ENCODE assay signal across 17 cellular contexts in the genomic region with DNA sequence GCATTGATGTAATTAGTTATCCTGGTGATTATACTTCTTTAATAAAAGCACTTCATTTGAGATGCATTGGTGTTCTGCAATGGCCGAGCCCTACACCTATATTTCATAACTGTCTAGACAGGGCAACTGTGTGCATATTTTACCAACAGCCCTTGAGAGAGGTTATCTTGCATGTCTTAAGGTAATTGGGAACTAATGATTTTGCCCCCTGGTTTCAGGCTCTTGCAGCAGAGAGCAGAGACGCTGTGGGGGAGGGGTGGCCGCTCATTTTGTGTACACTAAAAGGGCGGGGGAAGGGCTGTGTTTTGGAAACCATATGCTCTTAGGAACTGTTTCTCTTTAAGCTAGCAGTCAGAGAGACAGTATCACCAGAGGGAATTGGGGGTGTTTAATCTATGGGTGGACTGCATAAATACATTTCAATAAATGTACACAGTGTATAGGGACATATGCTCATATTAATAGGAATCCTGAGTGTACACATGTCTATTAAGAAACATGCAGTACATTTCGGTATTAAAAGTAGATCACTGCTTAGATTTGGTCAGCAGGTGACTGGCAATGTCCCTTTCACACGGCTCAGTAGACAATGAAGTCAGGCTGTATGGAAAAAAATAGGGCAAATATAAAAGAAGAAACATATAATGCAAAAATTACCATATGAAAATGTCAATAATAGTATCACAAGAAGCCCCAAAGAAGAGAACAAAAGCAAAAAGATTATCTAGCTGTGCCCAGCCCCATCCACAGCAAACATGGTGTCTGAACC.
A peak's percentile ranks its signal among the peaks of the same experiment; 100 is the strongest.
DNase-seq lines count a peak whose midpoint lies in the region; ATAC-seq and TF ChIP-seq lines count a peak whose summit lies in the region.
"Had no signal": no experiment of that assay in that cellular context is flagged by ENCODE, and none has a peak within 500 bp of the region (broad histone marks: within the 10 kb centered on the region; RNA-seq: fewer than 3 reads in every experiment).

No MANE protein-coding gene starts in this region.

- no peak overlapping the region for H3K14ac ChIP-seq in IMR-90 (replicated peaks; ENCODE audit: low read depth, low read length)

- no peak for ATAC-seq in IMR-90 (ENCODE audit: low read depth)
- no peak for ATAC-seq in GM21723 (IDR thresholded peaks at IDR 0.05; ENCODE audit: unreplicated experiment)
- ATAC-seq: activated CD8-positive, alpha-beta memory T cell treated with anti-CD3 and anti-CD28 coated beads, Interleukin-2, amount 10 ng/mL, durations not matched to agents 7 days and 5 days; HCT116 had no signal

- DNase-seq in CD8-positive, alpha-beta memory T cell: no peak
- DNase-seq in IMR-90: no peak
- peak; percentile 42 for DNase-seq in SK-N-DZ (ENCODE audit: low spot score)
- no peak for DNase-seq in activated CD4-positive, alpha-beta T cell treated with anti-CD3 and anti-CD28 coated beads for 48 hours
- no peak for DNase-seq in T-helper 1 cell
- no peak for DNase-seq in H4 (ENCODE audit: low spot score)
- DNase-seq: activated CD8-positive, alpha-beta memory T cell treated with anti-CD3 and anti-CD28 coated beads, Interleukin-2, amount 10 ng/mL, durations not matched to agents 7 days and 5 days; activated effector memory CD4-positive, alpha-beta T cell treated with Interleukin-2 at 50 U/mL for 16 hours; effector CD8-positive, alpha-beta T cell; esophagus squamous epithelium; KG1; MV-4-11; stimulated activated CD4-positive, alpha-beta T cell treated with anti-CD3 and anti-CD28 coated beads, Interleukin-4, amount 100 ng/mL, for 24 hours had no signal

- no peak overlapping the region for H2AK9ac ChIP-seq in IMR-90 (replicated peaks; ENCODE audit: low read depth, low read length, poor library complexity)

- H3K27me3 ChIP-seq in CD8-positive, alpha-beta memory T cell (ENCODE audit: insufficient read depth, low read length, poor library complexity, severe bottlenecking): no peaks in the 10 kb centered on the region
- H3K27me3 ChIP-seq in IMR-90 (ENCODE audit: control insufficient read depth, insufficient read depth, low read length): no peaks in the 10 kb centered on the region
- H3K27me3 ChIP-seq in muscle layer of colon (ENCODE audit: control insufficient read depth in 1 of 2, insufficient read depth in 2 of 2, low read length in 2 of 2): no peaks in the 10 kb centered on the region
- H3K27me3 ChIP-seq: esophagus squamous epithelium had no signal

- no peaks in the 10 kb centered on the region for H3K4me1 ChIP-seq in CD8-positive, alpha-beta memory T cell (ENCODE audit: insufficient read depth, low read length)
- H3K4me1 ChIP-seq in IMR-90 (ENCODE audit: control insufficient read depth, insufficient read depth, low read length) (peaks cover 7% of the 10 kb centered on the region), muscle layer of colon (ENCODE audit: insufficient read depth, low read length) (peaks cover 35% of the 10 kb centered on the region)

- H2AFZ ChIP-seq in IMR-90 (replicated peaks; ENCODE audit: low read length, poor library complexity): no peak overlapping the region

- H2BK15ac ChIP-seq in IMR-90 (ENCODE audit: low read depth, low read length): no peak overlapping the region

- CTCF ChIA-PET in CD8-positive, alpha-beta memory T cell (lab: Charles Lee): no interaction called here
- CTCF ChIA-PET in IMR-90 (lab: Yijun Ruan, JAX): interaction anchor here (0.6 kb wide), 1 partner anchor 85 kb away, joined by 3 read pairs; no protein-coding TSS in a partner anchor

- no peak overlapping the region for H3K4ac ChIP-seq in IMR-90 (ENCODE audit: low read depth, low read length)

- POLR2A ChIA-PET in CD8-positive, alpha-beta memory T cell (lab: Charles Lee): no interaction called here
- POLR2A ChIA-PET in IMR-90 (lab: Charles Lee; ENCODE audit: unreplicated experiment): no interaction called here

- BruUV-seq in IMR-90 (replicated peaks; lab: Mats Ljungman, UMichigan): no TSS peak

- H4K5ac ChIP-seq in IMR-90 (ENCODE audit: low read depth, low read length): no peak overlapping the region

- intact Hi-C loops in IMR-90 (cut with micrococcal nuclease): no loop called here

- no peaks in the 10 kb centered on the region for H3K79me1 ChIP-seq in IMR-90 (ENCODE audit: low read depth in 1 of 2, low read length in 2 of 2)

- 0 out of 2 replicates have a peak overlapping the region, but pooled peaks have one; percentile 23 for H3K23ac ChIP-seq in IMR-90 (ENCODE audit: low read depth, low read length)

- H2AK5ac ChIP-seq in IMR-90 (ENCODE audit: low read depth, low read length): no peak overlapping the region; the same call in 1 of the 2 replicates

- H3K27ac ChIP-seq in CD8-positive, alpha-beta memory T cell (ENCODE audit: low read depth, low read length): peak overlapping the region; percentile 4
- no peak overlapping the region for H3K27ac ChIP-seq in IMR-90 (ENCODE audit: insufficient read depth, low read length)
- H3K27ac ChIP-seq in muscle layer of colon (ENCODE audit: low read depth, low read length): peak overlapping the region; percentile 27
- H3K27ac ChIP-seq: esophagus squamous epithelium had no signal

- peak overlapping the region in 1 of 8 donors; percentile 13 for H3K27ac Mint-ChIP-seq in CD8-positive, alpha-beta memory T cell
- H3K27ac Mint-ChIP-seq: activated CD8-positive, alpha-beta memory T cell treated with anti-CD3 and anti-CD28 coated beads, Interleukin-2, amount 10 ng/mL, durations not matched to agents 7 days and 5 days had no signal

- H3K56ac ChIP-seq in IMR-90 (ENCODE audit: extremely low read depth, insufficient read depth, low read length): no peak overlapping the region

- H3K9me1 ChIP-seq in IMR-90 (ENCODE audit: insufficient read depth, low read length): no peaks in the 10 kb centered on the region; the same call in 1 of the 2 replicates

- H3K9me3 ChIP-seq in CD8-positive, alpha-beta memory T cell (ENCODE audit: low read length): no peaks in the 10 kb centered on the region
- no peaks in the 10 kb centered on the region for H3K9me3 ChIP-seq in IMR-90 (ENCODE audit: control insufficient read depth, insufficient read depth, low read length)
- no peaks in the 10 kb centered on the region for H3K9me3 ChIP-seq in muscle layer of colon (ENCODE audit: low read length)
- H3K9me3 ChIP-seq: esophagus squamous epithelium had no signal

- H3K4me3 Mint-ChIP-seq in CD8-positive, alpha-beta memory T cell: no peak overlapping the region
- H3K4me3 Mint-ChIP-seq: activated CD8-positive, alpha-beta memory T cell treated with anti-CD3 and anti-CD28 coated beads, Interleukin-2, amount 10 ng/mL, durations not matched to agents 7 days and 5 days had no signal

- H3K18ac ChIP-seq in IMR-90 (ENCODE audit: low read depth, low read length): no peak overlapping the region

- TF ChIP-seq RAD21 in IMR-90 (IDR thresholded peaks at IDR 0.05; ENCODE audit: low read length): no peak

- no peak overlapping the region for H2BK120ac ChIP-seq in IMR-90 (ENCODE audit: low read depth, low read length)

- no peak for TF ChIP-seq CTCF in IMR-90 (conservative IDR thresholded peaks at IDR 0.05; ENCODE audit: low read depth, low read length)

- no peak overlapping the region for H3K4me2 ChIP-seq in IMR-90 (ENCODE audit: low read depth, low read length)
- H3K4me2 ChIP-seq: smooth muscle cell had no signal

- H3K9ac ChIP-seq in IMR-90 (ENCODE audit: low read depth, low read length) (no peak overlapping the region), muscle layer of colon (ENCODE audit: low read length) (no peak overlapping the region)

- H4K20me1 ChIP-seq in IMR-90 (ENCODE audit: insufficient read depth, low read length): no peaks in the 10 kb centered on the region

- no peaks in the 10 kb centered on the region for H3K4me1 Mint-ChIP-seq in CD8-positive, alpha-beta memory T cell
- H3K4me1 Mint-ChIP-seq: activated CD8-positive, alpha-beta memory T cell treated with anti-CD3 and anti-CD28 coated beads, Interleukin-2, amount 10 ng/mL, durations not matched to agents 7 days and 5 days had no signal

- no peak overlapping the region for H3K4me3 ChIP-seq in CD8-positive, alpha-beta memory T cell (ENCODE audit: low read length)
- no peak overlapping the region for H3K4me3 ChIP-seq in IMR-90 (ENCODE audit: insufficient read depth, low read depth, low read length)
- no peak overlapping the region for H3K4me3 ChIP-seq in muscle layer of colon (ENCODE audit: low read depth in 1 of 2, low read length in 2 of 2)
- H3K4me3 ChIP-seq: esophagus squamous epithelium, smooth muscle cell had no signal

- peak overlapping the region in 1 of 2 experiments; percentile 30; a peak in 1 of 4 replicates for H4K8ac ChIP-seq in IMR-90 (ENCODE audit: low read depth in 2 of 2, low read length in 2 of 2)

- no CpG with 5 or more reads among the region's 6 CpGs for WGBS in IMR-90 (ENCODE audit: extremely low coverage in 2 of 2, insufficient read length in 1 of 2), 2 experiments

- H2BK5ac ChIP-seq in IMR-90 (ENCODE audit: low read depth, low read length, poor library complexity, severe bottlenecking): no peak overlapping the region

- no peak for TF ChIP-seq POLR2A in IMR-90 (IDR thresholded peaks at IDR 0.05; ENCODE audit: low read depth, low read length)

- dilution Hi-C loops in IMR-90 (cut with HindIII; ENCODE audit: low sequenced_read_pairs, unreplicated experiment): no loop called here

- H3K36me3 ChIP-seq in CD8-positive, alpha-beta memory T cell (ENCODE audit: insufficient read depth, low read length): no peaks in the 10 kb centered on the region
- no peaks in the 10 kb centered on the region for H3K36me3 ChIP-seq in IMR-90 (ENCODE audit: control insufficient read depth, insufficient read depth, low read length)
- no peaks in the 10 kb centered on the region for H3K36me3 ChIP-seq in muscle layer of colon (ENCODE audit: insufficient read depth, low read length)
- H3K36me3 ChIP-seq: esophagus squamous epithelium had no signal

- peaks cover 6% of the 10 kb centered on the region in 2 donors for H3K27me3 Mint-ChIP-seq in CD8-positive, alpha-beta memory T cell

- in situ Hi-C loops in IMR-90 (cut with MboI; ENCODE audit: low sequenced_read_pairs): no loop called here

- H4K91ac ChIP-seq in IMR-90 (ENCODE audit: insufficient read depth, low read depth, low read length): no peak overlapping the region

- no peak overlapping the region for H2BK20ac ChIP-seq in IMR-90 (ENCODE audit: low read depth, low read length)

- H3K36me3 Mint-ChIP-seq in CD8-positive, alpha-beta memory T cell: no peaks in the 10 kb centered on the region
- H3K36me3 Mint-ChIP-seq: activated CD8-positive, alpha-beta memory T cell treated with anti-CD3 and anti-CD28 coated beads, Interleukin-2, amount 10 ng/mL, durations not matched to agents 7 days and 5 days had no signal

- H3K9me3 Mint-ChIP-seq in CD8-positive, alpha-beta memory T cell: no peaks in the 10 kb centered on the region

TF ChIP-seq in IMR-90, 13 proteins besides CTCF, POLR2A, EP300 and RAD21 (continues in another document):
- no peak for TF ChIP-seq CEBPB (IDR thresholded peaks at IDR 0.05; ENCODE audit: low read depth, low read length)
- TF ChIP-seq, protein P1, sequence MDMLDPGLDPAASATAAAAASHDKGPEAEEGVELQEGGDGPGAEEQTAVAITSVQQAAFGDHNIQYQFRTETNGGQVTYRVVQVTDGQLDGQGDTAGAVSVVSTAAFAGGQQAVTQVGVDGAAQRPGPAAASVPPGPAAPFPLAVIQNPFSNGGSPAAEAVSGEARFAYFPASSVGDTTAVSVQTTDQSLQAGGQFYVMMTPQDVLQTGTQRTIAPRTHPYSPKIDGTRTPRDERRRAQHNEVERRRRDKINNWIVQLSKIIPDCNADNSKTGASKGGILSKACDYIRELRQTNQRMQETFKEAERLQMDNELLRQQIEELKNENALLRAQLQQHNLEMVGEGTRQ (IDR thresholded peaks at IDR 0.05; ENCODE audit: low read depth, low read length): no peak
